Comparison of ENCODE assay signal across 1 cellular context in genomic region chr11:35237860-35238715, GRCh38.
TF ChIP-seq lines count a peak whose summit lies in the region.

No MANE protein-coding gene starts in this region.

TF ChIP-seq in WTC11, 78 proteins besides CTCF, POLR2A, EP300 and RAD21 (continued from another document):
- TF ChIP-seq ZMAT4 (CRISPR knock-in tag; IDR thresholded peaks at IDR 0.05), result no peak
